1 cellular context compared by ENCODE assay signal in the genomic region with DNA sequence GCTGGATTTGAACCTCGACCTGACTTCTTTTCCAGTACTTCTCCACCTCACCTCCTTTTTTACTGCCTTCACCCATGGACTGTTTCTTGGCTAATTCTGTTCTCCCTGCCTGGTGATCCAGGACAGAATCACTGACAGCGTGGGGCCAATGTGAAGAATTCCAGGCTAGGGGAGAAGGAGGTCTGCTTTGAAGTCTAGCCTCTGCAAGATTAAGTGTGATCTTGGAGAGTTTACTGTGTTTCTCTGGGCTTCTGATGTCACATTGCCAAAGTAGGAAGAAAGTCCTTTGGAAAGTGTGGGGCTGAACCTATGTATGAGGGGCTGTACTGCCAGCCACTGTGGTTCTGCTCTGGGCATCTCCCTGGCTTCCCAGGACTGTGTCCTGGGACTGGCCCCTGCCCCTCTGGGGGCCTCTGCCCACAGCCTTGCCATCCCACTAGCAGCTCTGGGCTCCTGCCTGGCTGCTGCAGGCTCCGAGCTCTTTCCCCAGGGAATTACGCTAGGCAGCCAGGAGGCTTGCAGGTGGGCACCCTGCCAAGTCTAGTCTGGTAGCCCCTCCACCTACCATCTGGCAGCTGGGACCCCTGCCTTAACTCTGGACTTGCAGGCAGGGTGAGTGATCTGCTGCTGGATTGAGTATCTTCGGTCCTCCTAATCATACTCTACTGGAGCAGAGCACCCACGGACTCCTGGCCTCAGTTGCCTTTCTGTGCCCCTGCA.
TF ChIP-seq lines count a peak whose summit lies in the region.

No MANE protein-coding gene starts in this region.

TF ChIP-seq in HepG2, 621 proteins besides CTCF, POLR2A, EP300 and RAD21:
- TF ChIP-seq KDM5A (IDR thresholded peaks at IDR 0.05; ENCODE audit: borderline replicate concordance, low read length) (no peak), KAT2B (IDR thresholded peaks at IDR 0.05; ENCODE audit: borderline replicate concordance, low read depth, low read length) (no peak), ZFP62 (CRISPR knock-in tag; IDR thresholded peaks at IDR 0.05) (no peak), ZNF616 (CRISPR knock-in tag; IDR thresholded peaks at IDR 0.05; ENCODE audit: low read depth) (no peak), ZNF235 (CRISPR knock-in tag; IDR thresholded peaks at IDR 0.05; ENCODE audit: borderline replicate concordance) (no peak), FOXM1 (CRISPR knock-in tag; IDR thresholded peaks at IDR 0.05) (no peak), NFYB (CRISPR knock-in tag; IDR thresholded peaks at IDR 0.05) (no peak), NPAS2 (CRISPR knock-in tag; IDR thresholded peaks at IDR 0.05; ENCODE audit: borderline replicate concordance) (no peak), PRDM4 (CRISPR knock-in tag; IDR thresholded peaks at IDR 0.05; ENCODE audit: borderline replicate concordance) (no peak), ZNF558 (CRISPR knock-in tag; IDR thresholded peaks at IDR 0.05; ENCODE audit: borderline replicate concordance) (no peak), NCOA2 (CRISPR knock-in tag; IDR thresholded peaks at IDR 0.05) (no peak), MTF2 (CRISPR knock-in tag; IDR thresholded peaks at IDR 0.05; ENCODE audit: borderline replicate concordance) (no peak), PHF8 (CRISPR knock-in tag; IDR thresholded peaks at IDR 0.05) (no peak), ZNF83 (CRISPR knock-in tag; IDR thresholded peaks at IDR 0.05; ENCODE audit: borderline replicate concordance) (no peak)
- TF ChIP-seq, protein P1, sequence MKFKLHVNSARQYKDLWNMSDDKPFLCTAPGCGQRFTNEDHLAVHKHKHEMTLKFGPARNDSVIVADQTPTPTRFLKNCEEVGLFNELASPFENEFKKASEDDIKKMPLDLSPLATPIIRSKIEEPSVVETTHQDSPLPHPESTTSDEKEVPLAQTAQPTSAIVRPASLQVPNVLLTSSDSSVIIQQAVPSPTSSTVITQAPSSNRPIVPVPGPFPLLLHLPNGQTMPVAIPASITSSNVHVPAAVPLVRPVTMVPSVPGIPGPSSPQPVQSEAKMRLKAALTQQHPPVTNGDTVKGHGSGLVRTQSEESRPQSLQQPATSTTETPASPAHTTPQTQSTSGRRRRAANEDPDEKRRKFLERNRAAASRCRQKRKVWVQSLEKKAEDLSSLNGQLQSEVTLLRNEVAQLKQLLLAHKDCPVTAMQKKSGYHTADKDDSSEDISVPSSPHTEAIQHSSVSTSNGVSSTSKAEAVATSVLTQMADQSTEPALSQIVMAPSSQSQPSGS (CRISPR knock-in tag; IDR thresholded peaks at IDR 0.05), result no peak
